25 cellular contexts compared by ENCODE assay signal in the genomic region with DNA sequence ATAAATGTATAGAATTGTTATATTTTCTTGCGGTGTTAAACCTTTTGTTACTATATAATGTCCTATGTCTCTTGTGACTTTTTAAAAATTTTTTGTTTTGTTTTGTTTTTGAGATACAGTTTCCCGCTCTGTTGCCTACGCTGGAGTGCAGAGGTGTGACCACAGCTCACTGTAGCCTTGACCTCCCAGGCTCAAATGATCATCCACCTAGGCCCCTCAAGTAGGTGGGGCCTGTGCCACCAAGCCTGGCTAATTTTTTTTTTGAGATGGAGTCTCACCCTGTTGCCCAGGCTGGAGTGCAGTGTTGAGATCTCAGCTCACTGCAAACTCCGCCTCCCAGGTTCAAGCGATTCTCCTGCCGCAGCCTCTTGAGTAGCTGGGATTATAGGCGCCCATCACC. TPM values are rescaled to one million over a fixed set of nuclear protein-coding genes. Genes with fewer than 3 reads are reported as not detected.
A peak's percentile ranks its signal among the peaks of the same experiment; 100 is the strongest.
DNase-seq lines count a peak whose midpoint lies in the region; ATAC-seq, FAIRE-seq and TF ChIP-seq lines count a peak whose summit lies in the region.
"Had no signal": no experiment of that assay in that cellular context is flagged by ENCODE, and none has a peak within 500 bp of the region (broad histone marks: within the 10 kb centered on the region; RNA-seq: fewer than 3 reads in every experiment).

No MANE protein-coding gene starts in this region.

- SMC1A ChIA-PET in GM12878 (lab: Charles Lee; ENCODE audit: uncharacterized antibody, unreplicated experiment), result interaction anchor here (0.9 kb wide), 1 partner anchor 45 kb away, joined by 5 read pairs; no protein-coding TSS in a partner anchor

- H3K4me3 ChIP-seq in BLaER1 treated with 17β-estradiol and CSF1 and Interleukin-3, amounts not matched to agents 10 nM and 100 nM, result no peak overlapping the region; a peak in 1 of 20 replicates
- H3K4me3 ChIP-seq in GM12878 (no peak overlapping the region), WERI-Rb-1 (ENCODE audit: low read depth, low read length) (no peak overlapping the region)
- H3K4me3 ChIP-seq: ascending aorta, K562, left lung, suprapubic skin had no signal

- peak overlapping the region in 10 of 11 experiments; percentile 40 to 97 (median 88); a peak in 19 of 22 replicates for H3K27ac ChIP-seq in BLaER1 treated with 17β-estradiol and CSF1 and Interleukin-3, amounts not matched to agents 10 nM and 100 nM
- no peak overlapping the region for H3K27ac ChIP-seq in GM12878 (ENCODE audit: control insufficient read depth, insufficient read depth)
- no peak overlapping the region for H3K27ac ChIP-seq in WERI-Rb-1
- H3K27ac ChIP-seq: ascending aorta, suprapubic skin had no signal

- no peak for DNase-seq in GM12878 (ENCODE audit: low read depth, low spot score)
- DNase-seq in GM12891 (ENCODE audit: insufficient read length, low spot score), result no peak
- no peak for DNase-seq in activated gamma-delta T cell treated with Interleukin-2 at 50 U/mL for 16 hours
- DNase-seq in WERI-Rb-1, result no peak
- DNase-seq: activated CD4-positive, alpha-beta T cell treated with anti-CD3 and anti-CD28 coated beads, Interleukin-2, amount 50 U/mL, for 48 hours; activated CD8-positive, alpha-beta memory T cell treated with anti-CD3 and anti-CD28 coated beads, Interleukin-2, amount 50 U/mL, for 4 hours; activated naive CD8-positive, alpha-beta T cell treated with anti-CD3 and anti-CD28 coated beads for 36 hours; Calu3; central memory CD4-positive, alpha-beta T cell; DND-41; NCI-H1436 treated with DMSO at 0.1 percent for 48 hours; NCI-H2107; NCI-H526 treated with DMSO at 0.1 percent for 48 hours; occipital lobe; RPMI8226; small intestine had no signal

- RAD21 ChIA-PET in GM12878 (lab: Charles Lee; ENCODE audit: unreplicated experiment), result no interaction called here

- POLR2A ChIA-PET in GM12878 (lab: Charles Lee), result no interaction called here

- peak overlapping the region; percentile 61 to 83 (median 77) for H3K4me2 ChIP-seq in BLaER1 treated with 17β-estradiol and CSF1 and Interleukin-3, amounts not matched to agents 10 nM and 100 nM
- H3K4me2 ChIP-seq in GM12878 (ENCODE audit: control insufficient read depth, insufficient read depth), result peak overlapping the region; percentile 17; the same call in 1 of the 2 replicates

- TF ChIP-seq POLR2A in GM12878 (IDR thresholded peaks at IDR 0.05; ENCODE audit: low read depth, low read length) (no peak), GM12891 (IDR thresholded peaks at IDR 0.05; ENCODE audit: low read depth, low read length) (no peak)

- H3K4me1 ChIP-seq in BLaER1 treated with 17β-estradiol and CSF1 and Interleukin-3, amounts not matched to agents 10 nM and 100 nM, result peaks cover 59 to 86% (median 72%) of the 10 kb centered on the region in 10 experiments
- H3K4me1 ChIP-seq in GM12878 (ENCODE audit: control insufficient read depth, insufficient read depth, low read length), result peaks cover 10% of the 10 kb centered on the region
- H3K4me1 ChIP-seq: ascending aorta had no signal

- no peak for FAIRE-seq in GM12878 (lab: Jason Lieb, UNC)
- no peak for FAIRE-seq in GM12891 (lab: Jason Lieb, UNC)
- FAIRE-seq: GM12892, K562, small intestine had no signal

- H3K36me3 ChIP-seq in BLaER1 treated with 17β-estradiol and CSF1 and Interleukin-3, amounts not matched to agents 10 nM and 100 nM, result no peaks in the 10 kb centered on the region
- H3K36me3 ChIP-seq in GM12878 (ENCODE audit: control insufficient read depth in 2 of 2, insufficient read depth in 2 of 2, low read length in 1 of 2), result no peaks in the 10 kb centered on the region
- no peaks in the 10 kb centered on the region for H3K36me3 ChIP-seq in WERI-Rb-1
- H3K36me3 ChIP-seq: ascending aorta, left lung, suprapubic skin had no signal

- TF ChIP-seq CTCF in GM12878 (IDR thresholded peaks at IDR 0.05 in 2 of 3, conservative IDR thresholded peaks at IDR 0.05 in 1 of 3; ENCODE audit: control insufficient read depth in 2 of 3, extremely low read depth in 1 of 3, insufficient read depth in 1 of 3, low read depth in 3 of 3, low read length in 3 of 3) (no peak), WERI-Rb-1 (IDR thresholded peaks at IDR 0.05; ENCODE audit: low read depth, low read length) (no peak)

- CTCF ChIA-PET in GM12878 (lab: Yijun Ruan, JAX), result interaction anchor here (1.1 to 1.2 kb wide), 2 partner anchors 28 to 56 kb away, joined by 3 read pairs; no protein-coding TSS in a partner anchor

- peak overlapping the region in 9 of 11 experiments; percentile 31 to 79 (median 74); a peak in 18 of 22 replicates for H3K9ac ChIP-seq in BLaER1 treated with 17β-estradiol and CSF1 and Interleukin-3, amounts not matched to agents 10 nM and 100 nM
- no peak overlapping the region for H3K9ac ChIP-seq in GM12878 (ENCODE audit: control insufficient read depth, insufficient read depth, low read length)

- H3K9me3 ChIP-seq in BLaER1 treated with 17β-estradiol and CSF1 and Interleukin-3, amounts not matched to agents 10 nM and 100 nM (replicated peaks in 1 of 11), result peaks cover 8 to 24% (median 21%) of the 10 kb centered on the region in 11 experiments; a peak in 20 of 22 replicates
- H3K9me3 ChIP-seq in GM12878 (replicated peaks; ENCODE audit: control insufficient read depth, insufficient read depth, low read length) (no peaks in the 10 kb centered on the region), WERI-Rb-1 (ENCODE audit: severe bottlenecking) (no peaks in the 10 kb centered on the region)
- H3K9me3 ChIP-seq: ascending aorta, suprapubic skin had no signal

- no peaks in the 10 kb centered on the region for H4K20me1 ChIP-seq in BLaER1 treated with 17β-estradiol and CSF1 and Interleukin-3, amounts not matched to agents 10 nM and 100 nM
- H4K20me1 ChIP-seq in GM12878 (ENCODE audit: control insufficient read depth, insufficient read depth), result no peaks in the 10 kb centered on the region

- H3K27me3 ChIP-seq in BLaER1 treated with 17β-estradiol and CSF1 and Interleukin-3, amounts not matched to agents 10 nM and 100 nM, result no peaks in the 10 kb centered on the region
- H3K27me3 ChIP-seq in GM12878 (replicated peaks in 1 of 2; ENCODE audit: control insufficient read depth in 2 of 2, insufficient read depth in 2 of 2, low read length in 1 of 2) (no peaks in the 10 kb centered on the region), WERI-Rb-1 (ENCODE audit: insufficient read depth, low read depth, severe bottlenecking) (no peaks in the 10 kb centered on the region)
- H3K27me3 ChIP-seq: ascending aorta, left lung, suprapubic skin had no signal

- H2AFZ ChIP-seq in GM12878 (ENCODE audit: control insufficient read depth, low read depth, low read length), result no peak overlapping the region

- no peak for TF ChIP-seq RAD21 in GM12878 (IDR thresholded peaks at IDR 0.05; ENCODE audit: insufficient read depth, low read depth, low read length)

- no peaks in the 10 kb centered on the region for H3K79me2 ChIP-seq in GM12878 (ENCODE audit: control insufficient read depth, insufficient read depth, low read length)

- in situ Hi-C loops in GM12878 (cut with MboI), result no loop called here

- TF ChIP-seq EP300 in GM12878 (IDR thresholded peaks at IDR 0.05; ENCODE audit: borderline replicate concordance in 1 of 2, control insufficient read depth in 1 of 2, low read depth in 2 of 2, low read length in 2 of 2), result no peak

- 7% methylated on average over 7 of the region's 7 CpGs for WGBS in GM12878 (ENCODE audit: insufficient coverage, insufficient replicate concordance, low lambda C conversion rate, missing lambda C conversion rate)

- ATAC-seq in GM19452 (IDR thresholded peaks at IDR 0.05; ENCODE audit: unreplicated experiment) (peak; percentile 29), HG03460 (IDR thresholded peaks at IDR 0.05; ENCODE audit: unreplicated experiment) (peak; percentile 22), GM12878 (peak; percentile 63), HG02623 (IDR thresholded peaks at IDR 0.05; ENCODE audit: unreplicated experiment) (no peak)
- ATAC-seq: K562 had no signal

- intact Hi-C loops in GM12878 (cut with micrococcal nuclease; ENCODE audit: unreplicated experiment), result no loop called here

- no TSS peak for BruUV-seq in GM12878 (replicated peaks; lab: Mats Ljungman, UMichigan)

RNA-seq across cellular contexts. Expression of a gene that starts 26.5 kb away (rescaled TPM):
- 26.6 and 29.6 TPM in 2 replicates for total RNA-seq in GM12878 (2013; cell fraction: nucleolus; rRNA removed)
- total RNA-seq in GM12878 (2014; rRNA removed) (4.1 and 4.3 TPM in 2 replicates), GM12878 (2014; rRNA removed; fragmentation: Illumina TruSeq; extraction: Trizol) (6.5 and 9.4 TPM in 2 replicates), GM12878 (2021) (10.4 and 12.2 TPM in 2 replicates)
- 4.0 TPM for polyA plus RNA-seq in GM12878 (2011; ENCODE audit: low read depth)
- polyA plus RNA-seq in GM12878 (2011; rRNA removed) (10.3 and 11.2 TPM in 2 replicates), GM12878 (2014; fragmentation: Illumina TruSeq; extraction: Trizol) (8.1 and 8.6 TPM in 2 replicates), GM12878 (2014; fragmentation: Nextera tagmentation; extraction: Ambion mirVana) (1 to 10 TPM; 1.9 to 2.2 TPM), GM12878 (2014; rRNA removed) (4.8 and 5.0 TPM in 2 replicates), GM12878 (2016; fragmentation: Nextera tagmentation; extraction: Ambion mirVana) (1 to 10 TPM; 1.6 to 1.8 TPM)
- polyA plus RNA-seq in GM12878 (2011; cell fraction: cytosol; rRNA removed), result 5.1 and 7.3 TPM in 2 replicates
- 9.4 and 13.1 TPM in 2 replicates for polyA plus RNA-seq in GM12878 (2011; cell fraction: nucleus; rRNA removed)
- 4.8 and 6.6 TPM in 2 replicates for polyA plus RNA-seq in GM12878 (2012)
- 11.4 and 11.7 TPM in 2 replicates for polyA minus RNA-seq in GM12878 (2011; rRNA and poly(A)+ RNA removed)
- polyA minus RNA-seq in GM12878 (2011; cell fraction: cytosol; rRNA and poly(A)+ RNA removed), result 4.0 and 5.1 TPM in 2 replicates
- polyA minus RNA-seq in GM12878 (2011; cell fraction: nucleus; rRNA and poly(A)+ RNA removed), result 6.2 and 11.2 TPM in 2 replicates
- polyA plus RNA-seq in GM12891 (2012; ENCODE audit: low read depth, missing spikeins), result 2.8 TPM

RNA-seq across cellular contexts. Expression of a gene that starts 56.4 kb away (rescaled TPM):
- total RNA-seq in GM12878 (2013; cell fraction: nucleolus; rRNA removed), result 1.9 and 2.2 TPM in 2 replicates
- total RNA-seq in GM12878 (2014; rRNA removed), result 1.8 and 3.3 TPM in 2 replicates
- total RNA-seq in GM12878 (2014; rRNA removed; fragmentation: Illumina TruSeq; extraction: Trizol), result 0.54 and 0.78 TPM in 2 replicates
- 3.6 and 4.4 TPM in 2 replicates for total RNA-seq in GM12878 (2021)
- 0.45 TPM for polyA plus RNA-seq in GM12878 (2011; ENCODE audit: low read depth)
- 0.33 and 0.43 TPM in 2 replicates for polyA plus RNA-seq in GM12878 (2011; rRNA removed)
- 0.58 and 1.0 TPM in 2 replicates for polyA plus RNA-seq in GM12878 (2011; cell fraction: cytosol; rRNA removed)
- polyA plus RNA-seq in GM12878 (2011; cell fraction: nucleus; rRNA removed), result 2.4 and 2.8 TPM in 2 replicates
- polyA plus RNA-seq in GM12878 (2012), result 1.4 and 2.2 TPM in 2 replicates
- 0.30 and 0.43 TPM in 2 replicates for polyA plus RNA-seq in GM12878 (2014; fragmentation: Illumina TruSeq; extraction: Trizol)
- under 1 TPM; 0.03 to 0.04 TPM for polyA plus RNA-seq in GM12878 (2014; fragmentation: Nextera tagmentation; extraction: Ambion mirVana)
- 3.2 and 3.4 TPM in 2 replicates for polyA plus RNA-seq in GM12878 (2014; rRNA removed)
- polyA plus RNA-seq in GM12878 (2016; fragmentation: Nextera tagmentation; extraction: Ambion mirVana), result under 1 TPM; 0.44 to 0.74 TPM
- 0.26 and 0.29 TPM in 2 replicates for polyA minus RNA-seq in GM12878 (2011; rRNA and poly(A)+ RNA removed)
- polyA minus RNA-seq in GM12878 (2011; cell fraction: cytosol; rRNA and poly(A)+ RNA removed), result 0.80 and 1.7 TPM in 2 replicates
- 0.36 and 0.86 TPM in 2 replicates for polyA minus RNA-seq in GM12878 (2011; cell fraction: nucleus; rRNA and poly(A)+ RNA removed)
- polyA plus RNA-seq in GM12891 (2012; ENCODE audit: low read depth, missing spikeins), result 1.2 TPM

Comparison
In these comparisons a context has a peak if more than half of its experiments do, and no peak if none do; other contexts are left out.
1. H3K27ac ChIP-seq: peak in BLaER1 treated with 17β-estradiol and CSF1 and Interleukin-3, amounts not matched to agents 10 nM and 100 nM (10 of 11); none in GM12878 (single experiment) and WERI-Rb-1 (single experiment).